Comparison of ENCODE assay signal across 11 cellular contexts in genomic region chr1:66339944-66340343, GRCh38.
DNase-seq lines count a peak whose midpoint lies in the region; ATAC-seq, FAIRE-seq and TF ChIP-seq lines count a peak whose summit lies in the region.
"Had no signal": no experiment of that assay in that cellular context is flagged by ENCODE, and none has a peak within 500 bp of the region (broad histone marks: within the 10 kb centered on the region; RNA-seq: fewer than 3 reads in every experiment).

No MANE protein-coding gene starts in this region.

- intact Hi-C loops in OCI-LY7 (cut with micrococcal nuclease; ENCODE audit: unreplicated experiment) (no loop called here), pancreas (cut with DNase I) (no loop called here)

- CTCF ChIA-PET in activated CD4-positive, alpha-beta T cell treated with anti-CD3 and anti-CD28 coated beads, Interleukin-2, amount 10 ng/mL, durations not matched to agents 7 days and 5 days (lab: Charles Lee): interaction anchor here (0.6 to 1.0 kb wide), 3 partner anchors 8 to 621 kb away, joined by 3 read pairs; no protein-coding TSS in a partner anchor
- CTCF ChIA-PET in OCI-LY7 (lab: Charles Lee; ENCODE audit: unreplicated experiment): no interaction called here

- H3K9me3 ChIP-seq in OCI-LY7 (ENCODE audit: low read length) (peaks cover 3% of the 10 kb centered on the region; the same call in 1 of the 2 replicates), skeletal muscle tissue (ENCODE audit: control insufficient read depth in 3 of 3, low read length in 3 of 3) (no peaks in the 10 kb centered on the region), pancreas (no peaks in the 10 kb centered on the region)

- POLR2A ChIA-PET in activated CD4-positive, alpha-beta T cell treated with anti-CD3 and anti-CD28 coated beads, Interleukin-2, amount 10 ng/mL, durations not matched to agents 7 days and 5 days (lab: Charles Lee): no interaction called here
- POLR2A ChIA-PET in OCI-LY7 (lab: Charles Lee): interaction anchor here (0.6 to 2.2 kb wide), 8 partner anchors 8 to 107 kb away, joined by 3 to 8 read pairs (median 4); no protein-coding TSS in a partner anchor

- peak overlapping the region; percentile 47 for H3K27ac ChIP-seq in OCI-LY7 (ENCODE audit: low read depth, low read length, poor library complexity, severe bottlenecking)
- H3K27ac ChIP-seq in caudate nucleus (ENCODE audit: low read depth, low read length): peak overlapping the region; percentile 46
- peak overlapping the region; percentile 27 for H3K27ac ChIP-seq in skeletal muscle tissue (ENCODE audit: low read depth, low read length)
- no peak overlapping the region for H3K27ac ChIP-seq in pancreas

- H3K27ac Mint-ChIP-seq in activated CD4-positive, alpha-beta T cell treated with anti-CD3 and anti-CD28 coated beads, Interleukin-2, amount 10 ng/mL, durations not matched to agents 7 days and 5 days: peak overlapping the region; percentile 80

- H3K9me2 ChIP-seq in OCI-LY7 (ENCODE audit: insufficient read depth, low read length): no peaks in the 10 kb centered on the region

- H3K9ac ChIP-seq in skeletal muscle tissue (ENCODE audit: low read depth in 1 of 3, low read length in 3 of 3): no peak overlapping the region

- DNase-seq in activated CD4-positive, alpha-beta T cell treated with anti-CD3 and anti-CD28 coated beads, Interleukin-2, amount 10 ng/mL, durations not matched to agents 7 days and 5 days: no peak
- DNase-seq in activated CD4-positive, alpha-beta T cell treated with anti-CD3 and anti-CD28 coated beads, Interleukin-2, amount 50 U/mL, for 48 hours: no peak
- DNase-seq in OCI-LY7 (ENCODE audit: low spot score) (peak; percentile 58), caudate nucleus (lab: John Stamatoyannopoulos, UW) (peak in 2 of 61 donors; percentile 19 to 25), pancreas (no peak), AG08396 (ENCODE audit: low spot score) (no peak)
- DNase-seq: kidney glomerular epithelial cell, NCI-H2081 had no signal

- peaks cover 2% of the 10 kb centered on the region for H3K9me3 Mint-ChIP-seq in activated CD4-positive, alpha-beta T cell treated with anti-CD3 and anti-CD28 coated beads, Interleukin-2, amount 10 ng/mL, durations not matched to agents 7 days and 5 days

- no peak for FAIRE-seq in pancreas (lab: Jason Lieb, UNC)

- TF ChIP-seq CTCF in OCI-LY7 (conservative IDR thresholded peaks at IDR 0.05; ENCODE audit: low read length): no peak
- TF ChIP-seq CTCF in pancreas (IDR thresholded peaks at IDR 0.05): no peak

- H3K36me3 ChIP-seq in OCI-LY7 (ENCODE audit: insufficient read depth, low read length) (peaks cover 13% of the 10 kb centered on the region), skeletal muscle tissue (ENCODE audit: control insufficient read depth in 3 of 3, insufficient read depth in 3 of 3, low read length in 3 of 3) (peaks cover 0 to 6% (median 4%) of the 10 kb centered on the region in 3 donors), pancreas (no peaks in the 10 kb centered on the region)

- peaks cover 56% of the 10 kb centered on the region for H3K36me3 Mint-ChIP-seq in activated CD4-positive, alpha-beta T cell treated with anti-CD3 and anti-CD28 coated beads, Interleukin-2, amount 10 ng/mL, durations not matched to agents 7 days and 5 days (ENCODE audit: low read depth)

- no TSS peak for BruUV-seq in OCI-LY7 (replicated peaks; lab: Mats Ljungman, UMichigan)

- ATAC-seq in GM21390 (IDR thresholded peaks at IDR 0.05; ENCODE audit: unreplicated experiment) (no peak), pancreas (no peak)
- ATAC-seq: activated CD4-positive, CD25-positive, alpha-beta regulatory T cell treated with anti-CD3 and anti-CD28 coated beads, Interleukin-2, amount 50 U/mL, for 24 hours had no signal

- peaks cover 86% of the 10 kb centered on the region for H3K79me2 ChIP-seq in OCI-LY7 (ENCODE audit: insufficient read depth, low read depth, low read length)

- H3K27me3 Mint-ChIP-seq in activated CD4-positive, alpha-beta T cell treated with anti-CD3 and anti-CD28 coated beads, Interleukin-2, amount 10 ng/mL, durations not matched to agents 7 days and 5 days: no peaks in the 10 kb centered on the region

- H3K4me1 ChIP-seq in OCI-LY7 (ENCODE audit: insufficient read depth, low read length, poor library complexity, severe bottlenecking): peaks cover 88% of the 10 kb centered on the region
- peaks cover 44 to 65% (median 48%) of the 10 kb centered on the region in 3 donors for H3K4me1 ChIP-seq in skeletal muscle tissue (ENCODE audit: control insufficient read depth in 3 of 3, insufficient read depth in 3 of 3, low read length in 3 of 3)
- no peaks in the 10 kb centered on the region for H3K4me1 ChIP-seq in pancreas

- WGBS in pancreas, 2 donors: 42 to 44% methylated on average over 2 of the region's 2 CpGs

- H3K27me3 ChIP-seq in skeletal muscle tissue (ENCODE audit: control insufficient read depth in 3 of 3, insufficient read depth in 3 of 3, low read length in 3 of 3) (no peaks in the 10 kb centered on the region), pancreas (no peaks in the 10 kb centered on the region)

- H4K20me1 ChIP-seq in OCI-LY7 (ENCODE audit: insufficient read depth, low read length): no peaks in the 10 kb centered on the region

- H3K4me2 ChIP-seq in OCI-LY7 (ENCODE audit: low read length): peak overlapping the region; percentile 72

- peak overlapping the region; percentile 46 for H3K4me3 ChIP-seq in OCI-LY7 (ENCODE audit: low read depth, low read length, poor library complexity, severe bottlenecking)
- H3K4me3 ChIP-seq in skeletal muscle tissue (ENCODE audit: low read length in 3 of 3): peak overlapping the region in 2 of 3 donors; percentile 2 to 7
- no peak overlapping the region for H3K4me3 ChIP-seq in pancreas

- peak overlapping the region; percentile 52 for H3K4me3 Mint-ChIP-seq in activated CD4-positive, alpha-beta T cell treated with anti-CD3 and anti-CD28 coated beads, Interleukin-2, amount 10 ng/mL, durations not matched to agents 7 days and 5 days

- H2AFZ ChIP-seq in OCI-LY7 (ENCODE audit: low read length): peak overlapping the region; percentile 38; the same call in 1 of the 2 replicates

- H3K4me1 Mint-ChIP-seq in activated CD4-positive, alpha-beta T cell treated with anti-CD3 and anti-CD28 coated beads, Interleukin-2, amount 10 ng/mL, durations not matched to agents 7 days and 5 days: peaks cover 81% of the 10 kb centered on the region

Comparison
In these comparisons a context has a peak if more than half of its experiments do, and no peak if none do; other contexts are left out.
1. H3K27ac ChIP-seq: peak in OCI-LY7 (single experiment), caudate nucleus (single experiment) and skeletal muscle tissue (single experiment); none in pancreas (0 of 4).
2. H3K4me3 ChIP-seq: peak in OCI-LY7 (single experiment) and skeletal muscle tissue (2 of 3); none in pancreas (0 of 4).